26 cellular contexts compared by ENCODE assay signal in the genomic region with DNA sequence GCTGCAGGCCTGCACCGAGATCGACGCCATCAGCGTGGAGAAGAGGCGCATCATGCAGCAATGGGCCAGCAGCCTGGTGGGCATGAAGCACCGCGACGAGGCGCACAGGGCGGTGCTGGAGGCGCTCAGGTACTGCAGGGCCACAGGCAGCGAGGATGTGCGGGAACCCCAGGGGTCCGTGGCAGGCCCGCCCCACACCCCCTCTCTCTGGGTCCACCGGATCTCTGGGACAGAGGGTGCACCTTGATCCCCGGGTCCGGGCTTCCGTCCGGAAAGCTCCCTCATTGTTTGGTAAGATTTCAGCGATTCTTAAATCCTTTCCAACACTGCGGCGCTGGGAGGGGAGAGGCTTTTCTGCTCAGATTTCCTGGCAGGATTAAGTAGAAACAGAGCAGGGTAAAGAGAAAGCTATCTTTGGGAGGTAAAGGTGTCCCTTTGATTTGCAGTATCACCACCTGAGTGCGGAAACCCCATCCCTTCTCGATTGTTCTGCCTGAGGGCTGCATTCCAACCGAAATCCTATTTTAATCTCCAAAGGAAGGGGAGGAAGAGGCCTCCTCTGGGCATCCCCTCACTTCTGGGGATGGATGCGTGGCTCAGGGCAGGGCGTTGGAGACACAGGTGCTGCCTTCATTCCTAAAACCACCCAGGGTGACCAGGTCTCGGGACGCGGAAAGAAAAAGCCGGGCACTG. TPM values are rescaled to one million over a fixed set of nuclear protein-coding genes. Genes with fewer than 3 reads are reported as not detected.
A peak's percentile ranks its signal among the peaks of the same experiment; 100 is the strongest.
DNase-seq lines count a peak whose midpoint lies in the region; ATAC-seq, FAIRE-seq and TF ChIP-seq lines count a peak whose summit lies in the region.
"Had no signal": no experiment of that assay in that cellular context is flagged by ENCODE, and none has a peak within 500 bp of the region (broad histone marks: within the 10 kb centered on the region; RNA-seq: fewer than 3 reads in every experiment).

No MANE protein-coding gene starts in this region.

- H3K18ac ChIP-seq in H9 (ENCODE audit: insufficient read length, low read depth, low read length) = no peak overlapping the region
- H3K18ac ChIP-seq in mesendoderm (ENCODE audit: low read length) = no peak overlapping the region

- whole genome bisulfite sequencing in H9 (ENCODE audit: extremely low coverage, insufficient read length, low lambda C conversion rate) = no CpG with 5 or more reads among the region's 32 CpGs
- 45% methylated on average over 16 of the region's 32 CpGs for WGBS in K562 (ENCODE audit: insufficient coverage, low coverage, missing lambda C conversion rate)
- WGBS in mesendoderm (ENCODE audit: extremely low coverage, insufficient coverage, low lambda C conversion rate) = no CpG with 5 or more reads among the region's 32 CpGs

- no peaks in the 10 kb centered on the region for H3K9me3 Mint-ChIP-seq in H9
- H3K9me3 Mint-ChIP-seq: activated T-cell treated with anti-CD3 and anti-CD28 coated beads, Interleukin-2, amount 50 U/mL, for 4 hours; nephron had no signal

- no peak for TF ChIP-seq EP300 in K562 (IDR thresholded peaks at IDR 0.05; ENCODE audit: low read length)

- intact Hi-C loops in K562 (cut with micrococcal nuclease) = no loop called here

- no peaks in the 10 kb centered on the region for H3K9me3 ChIP-seq in H9 (ENCODE audit: control insufficient read depth, low read depth, low read length)
- H3K9me3 ChIP-seq in K562 (replicated peaks; ENCODE audit: control insufficient read depth, insufficient read depth, low read depth, low read length) = no peaks in the 10 kb centered on the region
- H3K9me3 ChIP-seq: BLaER1 treated with 17β-estradiol and CSF1 and Interleukin-3, amounts not matched to agents 10 nM and 100 nM; Caco-2; heart right ventricle; stomach; tibial artery had no signal

- no peak overlapping the region for H2AK5ac ChIP-seq in H9 (ENCODE audit: insufficient read length, low read length)
- H2AK5ac ChIP-seq in mesendoderm (ENCODE audit: low read length) = no peak overlapping the region

- no peaks in the 10 kb centered on the region for H3K36me3 ChIP-seq in K562 (ENCODE audit: control insufficient read depth, insufficient read depth, low read length)
- H3K36me3 ChIP-seq in mesendoderm (ENCODE audit: control insufficient read depth, insufficient read depth, low read length) = no peaks in the 10 kb centered on the region
- H3K36me3 ChIP-seq: BLaER1 treated with 17β-estradiol and CSF1 and Interleukin-3, amounts not matched to agents 10 nM and 100 nM; heart right ventricle; stomach had no signal

- POLR2A ChIA-PET in K562 (lab: Yijun Ruan, JAX) = no interaction called here

- peaks cover 19 to 29% of the 10 kb centered on the region in 2 experiments for H3K4me1 Mint-ChIP-seq in H9

- no peak for FAIRE-seq in K562 (lab: Jason Lieb, UNC)
- FAIRE-seq: colon, GM12891 had no signal

- H3K23me2 ChIP-seq in H9 (ENCODE audit: insufficient read length, low read depth, low read length, poor library complexity, severe bottlenecking) = no peaks in the 10 kb centered on the region

- H3K4ac ChIP-seq in H9 (ENCODE audit: low read depth, low read length) (no peak overlapping the region), mesendoderm (ENCODE audit: low read depth, low read length) (no peak overlapping the region)

- in situ Hi-C loops in K562 (cut with MboI) = no loop called here

- TF ChIP-seq RAD21 in K562 (CRISPR knock-in tag; conservative IDR thresholded peaks at IDR 0.05 in 1 of 2, IDR thresholded peaks at IDR 0.05 in 1 of 2) = no peak

- no peaks in the 10 kb centered on the region for H4K20me1 ChIP-seq in H9 (ENCODE audit: control insufficient read depth, insufficient read depth, insufficient read length)
- H4K20me1 ChIP-seq in K562 (replicated peaks; ENCODE audit: control insufficient read depth, insufficient read depth, low read length) = no peaks in the 10 kb centered on the region
- H4K20me1 ChIP-seq: BLaER1 treated with 17β-estradiol and CSF1 and Interleukin-3, amounts not matched to agents 10 nM and 100 nM had no signal

- H3K4me1 ChIP-seq in H9 (ENCODE audit: insufficient read depth, low read length) (no peaks in the 10 kb centered on the region; the same call in 1 of the 2 replicates), K562 (replicated peaks in 1 of 2; ENCODE audit: control insufficient read depth in 2 of 2, insufficient read depth in 2 of 2, low read length in 2 of 2) (peaks cover 15 to 20% of the 10 kb centered on the region in 2 experiments), mesendoderm (ENCODE audit: control insufficient read depth, low read depth, low read length) (peaks cover 2% of the 10 kb centered on the region)

- peak overlapping the region; percentile 6 for H3K14ac ChIP-seq in H9 (ENCODE audit: insufficient read depth, low read length)

- CTCF ChIA-PET in K562 (lab: Yijun Ruan, JAX; ENCODE audit: low intra/inter-chr PET ratio) = no interaction called here

- H3K27ac Mint-ChIP-seq in H9 = peak overlapping the region; percentile 76 to 90 (median 81); a peak in 4 of 7 replicates
- H3K27ac Mint-ChIP-seq: nephron, T-helper 17 cell had no signal

- ATAC-seq in K562 (no peak), HG02884 (IDR thresholded peaks at IDR 0.05; ENCODE audit: unreplicated experiment) (no peak), GM19395 (IDR thresholded peaks at IDR 0.05; ENCODE audit: unreplicated experiment) (no peak)
- ATAC-seq: activated T-cell treated with anti-CD3 and anti-CD28 coated beads, Interleukin-2, amount 50 U/mL, for 4 hours; heart right ventricle; left ventricle myocardium superior; T-helper 17 cell had no signal

- TF ChIP-seq CTCF in H9 (conservative IDR thresholded peaks at IDR 0.05) (no peak), K562 (IDR thresholded peaks at IDR 0.05 in 2 of 3, conservative IDR thresholded peaks at IDR 0.05 in 1 of 3; ENCODE audit: insufficient read depth in 2 of 3, low read depth in 1 of 3, low read length in 3 of 3) (no peak)

- H2AFZ ChIP-seq in H9 (ENCODE audit: low read length) (no peak overlapping the region), K562 (ENCODE audit: low read depth, low read length) (no peak overlapping the region)

- H3T11ph ChIP-seq in H9 (ENCODE audit: low read length) = no peak overlapping the region

- DNase-seq in H9 = peak; percentile 76
- no peak for DNase-seq in K562 (ENCODE audit: extremely low read depth in 1 of 4, low spot score in 3 of 4)
- peak; percentile 74 for DNase-seq in mesendoderm
- DNase-seq in DMS 273 treated with DMSO at 0.1 percent for 48 hours (lab: John Stamatoyannopoulos, UW) = no peak
- DNase-seq: activated CD4-positive, alpha-beta T cell treated with anti-CD3 and anti-CD28 coated beads for 4 hours; activated naive CD4-positive, alpha-beta T cell treated with Interleukin-2 at 50 U/mL for 16 hours; activated T-cell treated with anti-CD3 and anti-CD28 coated beads, Interleukin-2, amount 50 U/mL, for 4 hours; Caco-2; effector memory CD4-positive, alpha-beta T cell; foreskin fibroblast; HCEC 1CT; heart right ventricle; left ventricle myocardium superior; NCI-H446; NCI-H82; stimulated activated CD8-positive, alpha-beta memory T cell treated with anti-CD3 and anti-CD28 coated beads, Interleukin-4, amount 100 ng/mL, for 48 hours; stomach; T-helper 17 cell; tibial artery had no signal

- H3K56ac ChIP-seq in H9 (ENCODE audit: insufficient read length, low read depth, low read length) (no peak overlapping the region), mesendoderm (ENCODE audit: low read length) (peak overlapping the region; percentile 46)

- no peaks in the 10 kb centered on the region for H3K36me3 Mint-ChIP-seq in H9 (ENCODE audit: insufficient read depth in 1 of 3, low read depth in 3 of 3)

- H2BK120ac ChIP-seq in H9 (ENCODE audit: low read depth, low read length, poor library complexity, severe bottlenecking) (no peak overlapping the region), mesendoderm (ENCODE audit: low read depth, low read length) (no peak overlapping the region)

- no peak overlapping the region for H4K91ac ChIP-seq in H9 (ENCODE audit: insufficient read length, low read depth, low read length)

- H3K27me3 Mint-ChIP-seq in H9 (ENCODE audit: low read depth) = no peaks in the 10 kb centered on the region

- BruUV-seq in K562 (replicated peaks; lab: Mats Ljungman, UMichigan) = no TSS peak

- H3K79me2 ChIP-seq in H9 (ENCODE audit: insufficient read depth, low read length) (no peaks in the 10 kb centered on the region), K562 (ENCODE audit: control insufficient read depth, insufficient read depth, low read length) (no peaks in the 10 kb centered on the region), mesendoderm (ENCODE audit: control insufficient read depth, insufficient read depth, low read length) (no peaks in the 10 kb centered on the region)

- H2BK15ac ChIP-seq in H9 (ENCODE audit: low read depth, low read length) (no peak overlapping the region), mesendoderm (replicated peaks; ENCODE audit: low read depth) (no peak overlapping the region)

- H4K5ac ChIP-seq in H9 (ENCODE audit: insufficient read length, low read depth, low read length) (no peak overlapping the region), mesendoderm (ENCODE audit: low read length) (no peak overlapping the region)

- H3K23ac ChIP-seq in H9 (ENCODE audit: insufficient read length, low read depth, low read length) (no peak overlapping the region), mesendoderm (ENCODE audit: low read length) (no peak overlapping the region)

- H3K9ac ChIP-seq in H9 (ENCODE audit: extremely low read depth, insufficient read length, low read length) = no peak overlapping the region
- H3K9ac ChIP-seq in K562 (ENCODE audit: insufficient read depth in 1 of 2, low read depth in 2 of 2, low read length in 2 of 2) = no peak overlapping the region
- H3K9ac ChIP-seq in mesendoderm (ENCODE audit: low read length) = no peak overlapping the region
- H3K9ac ChIP-seq: BLaER1 treated with 17β-estradiol and CSF1 and Interleukin-3, amounts not matched to agents 10 nM and 100 nM had no signal

- no peak for TF ChIP-seq POLR2A in K562 (conservative IDR thresholded peaks at IDR 0.05)

- H3K4me2 ChIP-seq in H9 (ENCODE audit: insufficient read depth, insufficient read length, low read length) (no peak overlapping the region), K562 (ENCODE audit: insufficient read depth, low read length) (no peak overlapping the region), mesendoderm (ENCODE audit: low read length) (no peak overlapping the region)
- H3K4me2 ChIP-seq: BLaER1 treated with 17β-estradiol and CSF1 and Interleukin-3, amounts not matched to agents 10 nM and 100 nM had no signal

- H2BK12ac ChIP-seq in H9 (ENCODE audit: insufficient read length, low read depth, low read length) = no peak overlapping the region

- H3K27me3 ChIP-seq in H9 (ENCODE audit: insufficient read depth, low read length) (no peaks in the 10 kb centered on the region), K562 (ENCODE audit: control insufficient read depth in 2 of 2, insufficient read depth in 2 of 2, low read length in 2 of 2) (peaks cover 4 to 52% of the 10 kb centered on the region in 2 experiments), mesendoderm (ENCODE audit: insufficient read depth, low read length, poor library complexity) (no peaks in the 10 kb centered on the region)
- H3K27me3 ChIP-seq: BLaER1 treated with 17β-estradiol and CSF1 and Interleukin-3, amounts not matched to agents 10 nM and 100 nM; heart right ventricle; stomach; tibial artery had no signal

- 0 out of 5 replicates have a peak overlapping the region, but pooled peaks of 1 of the 2 experiments have one; percentile 5 for H3K4me3 Mint-ChIP-seq in H9
- H3K4me3 Mint-ChIP-seq: activated T-cell treated with anti-CD3 and anti-CD28 coated beads, Interleukin-2, amount 50 U/mL, for 4 hours; nephron; T-helper 17 cell had no signal

- H3K79me1 ChIP-seq in H9 (ENCODE audit: insufficient read depth, low read depth, low read length, poor library complexity, severe bottlenecking) (no peaks in the 10 kb centered on the region), mesendoderm (ENCODE audit: low read length) (no peaks in the 10 kb centered on the region)

- no peak overlapping the region for H4K8ac ChIP-seq in H9 (replicated peaks; ENCODE audit: insufficient read length, low read depth, low read length)
- H4K8ac ChIP-seq in mesendoderm (ENCODE audit: low read depth, low read length) = no peak overlapping the region

- H2BK5ac ChIP-seq in H9 (ENCODE audit: insufficient read length, low read length) = no peak overlapping the region
- no peak overlapping the region for H2BK5ac ChIP-seq in mesendoderm (ENCODE audit: low read length)

- no peak overlapping the region for H2BK20ac ChIP-seq in H9 (ENCODE audit: low read depth, low read length, poor library complexity, severe bottlenecking)

- H3K9me1 ChIP-seq in K562 (ENCODE audit: control insufficient read depth, insufficient read depth, low read length) = no peaks in the 10 kb centered on the region

- no peak overlapping the region for H3K4me3 ChIP-seq in K562
- H3K4me3 ChIP-seq in mesendoderm (ENCODE audit: low read length) = no peak overlapping the region
- H3K4me3 ChIP-seq: BLaER1 treated with 17β-estradiol and CSF1 and Interleukin-3, amounts not matched to agents 10 nM and 100 nM; heart right ventricle; SK-N-MC; stomach; tibial artery had no signal

- H3K27ac ChIP-seq in H9 (ENCODE audit: insufficient read length, low read depth, low read length) (no peak overlapping the region), K562 (ENCODE audit: extremely low read depth, low read depth, low read length) (no peak overlapping the region), mesendoderm (ENCODE audit: low read depth, low read length) (peak overlapping the region; percentile 36)
- H3K27ac ChIP-seq: BLaER1 treated with 17β-estradiol and CSF1 and Interleukin-3, amounts not matched to agents 10 nM and 100 nM; heart right ventricle; SK-N-MC; tibial artery had no signal

RNA-seq across cellular contexts. Expression of a gene that starts 29.2 kb away (rescaled TPM):
- total RNA-seq in H9 (2021) (7.8 and 8.9 TPM in 2 replicates), K562 (2014; rRNA removed) (not detected in 2 replicates), K562 (2014; rRNA removed; fragmentation: Illumina TruSeq; extraction: Trizol) (not detected in 2 replicates), K562 (2015; rRNA removed; fragmentation: Illumina TruSeq; extraction: Trizol) (not detected in 2 replicates), K562 (2021) (0.33 TPM in 1 of 2 replicates, not detected in the other)
- total RNA-seq in K562 (2011; cell fraction: chromatin; rRNA removed; ENCODE audit: low replicate concordance) = 0.30 TPM in 1 of 2 replicates, not detected in the other
- total RNA-seq in K562 (2011; cell fraction: nucleolus; rRNA removed) = not detected in 2 replicates
- not detected in 2 replicates for total RNA-seq in K562 (2011; cell fraction: nucleoplasm; rRNA removed)
- polyA plus RNA-seq in K562 (2011; rRNA removed) (0.07 TPM in 1 of 2 replicates, not detected in the other), K562 (2014; fragmentation: Illumina TruSeq; extraction: Trizol) (not detected in 2 replicates), K562 (2014; fragmentation: Nextera tagmentation; extraction: Ambion mirVana) (not detected), K562 (2014; rRNA removed) (not detected in 2 replicates)
- polyA plus RNA-seq in K562 (2011; cell fraction: cytosol; rRNA removed) = not detected in 2 replicates
- not detected in 2 replicates for polyA plus RNA-seq in K562 (2011; cell fraction: nucleus; rRNA removed)
- polyA plus RNA-seq in K562 (2012) = 0.05 TPM in 1 of 2 replicates, not detected in the other
- polyA minus RNA-seq in K562 (2011; rRNA and poly(A)+ RNA removed) = not detected in 2 replicates
- not detected in 2 replicates for polyA minus RNA-seq in K562 (2011; cell fraction: cytosol; rRNA and poly(A)+ RNA removed)
- polyA minus RNA-seq in K562 (2011; cell fraction: nucleus; rRNA and poly(A)+ RNA removed) = not detected in 2 replicates
- polyA plus RNA-seq in mesendoderm (2013, experiment 1 of 2) = 1.8 TPM
- 1.7 TPM for polyA plus RNA-seq in mesendoderm (2013, experiment 2 of 2)

RNA-seq across cellular contexts. Expression of a gene that starts 30.0 kb away (rescaled TPM):
- total RNA-seq in H9 (2021) = 82.7 and 85.8 TPM in 2 replicates
- total RNA-seq in K562 (2011; cell fraction: chromatin; rRNA removed; ENCODE audit: low replicate concordance) = 0.05 and 0.69 TPM in 2 replicates
- 0.13 and 0.33 TPM in 2 replicates for total RNA-seq in K562 (2011; cell fraction: nucleolus; rRNA removed)
- total RNA-seq in K562 (2011; cell fraction: nucleoplasm; rRNA removed) = 0.07 and 0.69 TPM in 2 replicates
- 0.45 TPM in 1 of 2 replicates, not detected in the other for total RNA-seq in K562 (2014; rRNA removed)
- total RNA-seq in K562 (2014; rRNA removed; fragmentation: Illumina TruSeq; extraction: Trizol) = 0.04 TPM in 1 of 2 replicates, not detected in the other
- 0.04 TPM in 2 replicates for total RNA-seq in K562 (2015; rRNA removed; fragmentation: Illumina TruSeq; extraction: Trizol)
- total RNA-seq in K562 (2021) = 0.20 TPM in 2 replicates
- 0.08 and 0.10 TPM in 2 replicates for polyA plus RNA-seq in K562 (2011; rRNA removed)
- 0.01 and 0.07 TPM in 2 replicates for polyA plus RNA-seq in K562 (2011; cell fraction: cytosol; rRNA removed)
- polyA plus RNA-seq in K562 (2011; cell fraction: nucleus; rRNA removed) = 0.03 and 0.06 TPM in 2 replicates
- 0.10 and 0.24 TPM in 2 replicates for polyA plus RNA-seq in K562 (2012)
- 0.01 and 0.11 TPM in 2 replicates for polyA plus RNA-seq in K562 (2014; fragmentation: Illumina TruSeq; extraction: Trizol)
- under 1 TPM; 0.01 TPM for polyA plus RNA-seq in K562 (2014; fragmentation: Nextera tagmentation; extraction: Ambion mirVana)
- polyA plus RNA-seq in K562 (2014; rRNA removed) = 0.01 and 0.03 TPM in 2 replicates
- 0.07 and 0.12 TPM in 2 replicates for polyA minus RNA-seq in K562 (2011; rRNA and poly(A)+ RNA removed)
- polyA minus RNA-seq in K562 (2011; cell fraction: cytosol; rRNA and poly(A)+ RNA removed) = not detected in 2 replicates
- polyA minus RNA-seq in K562 (2011; cell fraction: nucleus; rRNA and poly(A)+ RNA removed) = 0.11 and 0.13 TPM in 2 replicates
- 29.6 TPM for polyA plus RNA-seq in mesendoderm (2013, experiment 1 of 2)
- 29.8 TPM for polyA plus RNA-seq in mesendoderm (2013, experiment 2 of 2)

RNA-seq across cellular contexts. Expression of a gene that starts 35.8 kb away (rescaled TPM):
- total RNA-seq in H9 (2021) = 28.9 and 30.3 TPM in 2 replicates
- total RNA-seq in K562 (2011; cell fraction: chromatin; rRNA removed; ENCODE audit: low replicate concordance) = 7.6 and 18.3 TPM in 2 replicates
- 11.8 and 20.2 TPM in 2 replicates for total RNA-seq in K562 (2011; cell fraction: nucleolus; rRNA removed)
- total RNA-seq in K562 (2011; cell fraction: nucleoplasm; rRNA removed) = 9.5 and 13.4 TPM in 2 replicates
- total RNA-seq in K562 (2014; rRNA removed) = 6.1 and 6.4 TPM in 2 replicates
- 1.1 and 1.2 TPM in 2 replicates for total RNA-seq in K562 (2014; rRNA removed; fragmentation: Illumina TruSeq; extraction: Trizol)
- 1.0 and 1.5 TPM in 2 replicates for total RNA-seq in K562 (2015; rRNA removed; fragmentation: Illumina TruSeq; extraction: Trizol)
- 3.8 and 4.0 TPM in 2 replicates for total RNA-seq in K562 (2021)
- polyA plus RNA-seq in K562 (2011; rRNA removed) = 1.7 and 2.6 TPM in 2 replicates
- polyA plus RNA-seq in K562 (2011; cell fraction: cytosol; rRNA removed) = 2.3 and 5.6 TPM in 2 replicates
- polyA plus RNA-seq in K562 (2011; cell fraction: nucleus; rRNA removed) = 14.5 and 29.7 TPM in 2 replicates
- 2.5 and 7.0 TPM in 2 replicates for polyA plus RNA-seq in K562 (2012)
- polyA plus RNA-seq in K562 (2014; fragmentation: Illumina TruSeq; extraction: Trizol) = 1.9 TPM in 2 replicates
- under 1 TPM; 0.15 to 0.87 TPM for polyA plus RNA-seq in K562 (2014; fragmentation: Nextera tagmentation; extraction: Ambion mirVana)
- 5.8 and 6.0 TPM in 2 replicates for polyA plus RNA-seq in K562 (2014; rRNA removed)
- 0.57 and 0.63 TPM in 2 replicates for polyA minus RNA-seq in K562 (2011; rRNA and poly(A)+ RNA removed)
- 1.3 and 1.6 TPM in 2 replicates for polyA minus RNA-seq in K562 (2011; cell fraction: cytosol; rRNA and poly(A)+ RNA removed)
- polyA minus RNA-seq in K562 (2011; cell fraction: nucleus; rRNA and poly(A)+ RNA removed) = 6.2 and 6.9 TPM in 2 replicates
- polyA plus RNA-seq in mesendoderm (2013, experiment 1 of 2) = 8.0 TPM
- polyA plus RNA-seq in mesendoderm (2013, experiment 2 of 2) = 8.3 TPM

Comparison
In these comparisons a context has a peak if more than half of its experiments do, and no peak if none do; other contexts are left out.
1. DNase-seq: peak in H9 (single experiment) and mesendoderm (single experiment); none in K562 (0 of 4) and DMS 273 treated with DMSO at 0.1 percent for 48 hours (single experiment).
2. RNA of a gene that starts 30.0 kb away (total RNA-seq): 82.7 to 85.8 TPM in H9; 0.04 to 0.69 TPM in K562; every median in the first group is over 10 times any median in the second.